1 cellular context compared by ENCODE assay signal in the genomic region with DNA sequence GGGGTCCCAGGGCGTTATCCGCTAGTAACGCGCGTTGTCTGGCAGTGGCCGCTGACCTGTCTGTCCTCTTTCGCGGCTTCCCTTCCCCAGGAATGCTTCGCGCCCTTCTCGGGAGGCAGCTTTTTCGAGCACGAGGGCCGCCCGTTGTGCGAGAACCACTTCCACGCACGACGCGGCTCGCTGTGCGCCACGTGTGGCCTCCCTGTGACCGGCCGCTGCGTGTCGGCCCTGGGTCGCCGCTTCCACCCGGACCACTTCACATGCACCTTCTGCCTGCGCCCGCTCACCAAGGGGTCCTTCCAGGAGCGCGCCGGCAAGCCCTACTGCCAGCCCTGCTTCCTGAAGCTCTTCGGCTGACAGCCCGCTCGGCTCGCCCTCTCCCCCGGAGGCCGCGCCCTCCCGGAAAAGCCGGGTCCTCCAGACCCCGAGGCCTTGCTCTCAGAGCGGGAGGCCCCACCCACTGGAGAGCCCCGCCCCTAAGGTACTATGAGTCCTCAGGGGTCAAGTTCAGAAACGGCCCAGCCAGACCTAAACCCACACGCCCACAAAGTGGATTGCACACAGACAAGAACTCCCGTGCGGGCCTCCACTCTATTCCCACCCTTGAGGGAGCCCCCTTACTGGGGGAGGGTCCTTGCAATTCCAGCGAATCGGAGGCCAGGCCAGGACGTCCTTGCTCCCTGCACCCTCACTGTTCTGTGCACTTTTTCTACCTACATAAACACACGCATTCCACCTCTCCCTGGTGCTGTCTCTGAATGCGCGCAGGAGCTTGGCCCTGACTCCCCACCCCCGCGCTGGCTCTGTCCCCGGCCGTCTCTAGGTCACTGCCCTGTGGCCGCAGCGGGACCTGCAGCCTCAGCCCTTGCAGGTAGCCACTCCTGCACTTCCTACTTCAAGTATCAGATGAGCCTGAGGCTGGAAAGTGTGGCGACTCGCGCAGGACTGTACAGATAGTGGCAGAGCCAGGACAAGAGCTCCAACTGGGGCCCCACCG.
TF ChIP-seq lines count a peak whose summit lies in the region.

No MANE protein-coding gene starts in this region.

TF ChIP-seq in SK-N-SH, 30 proteins besides CTCF, POLR2A, EP300 and RAD21 (continued from another document):
- TF ChIP-seq, protein P1, sequence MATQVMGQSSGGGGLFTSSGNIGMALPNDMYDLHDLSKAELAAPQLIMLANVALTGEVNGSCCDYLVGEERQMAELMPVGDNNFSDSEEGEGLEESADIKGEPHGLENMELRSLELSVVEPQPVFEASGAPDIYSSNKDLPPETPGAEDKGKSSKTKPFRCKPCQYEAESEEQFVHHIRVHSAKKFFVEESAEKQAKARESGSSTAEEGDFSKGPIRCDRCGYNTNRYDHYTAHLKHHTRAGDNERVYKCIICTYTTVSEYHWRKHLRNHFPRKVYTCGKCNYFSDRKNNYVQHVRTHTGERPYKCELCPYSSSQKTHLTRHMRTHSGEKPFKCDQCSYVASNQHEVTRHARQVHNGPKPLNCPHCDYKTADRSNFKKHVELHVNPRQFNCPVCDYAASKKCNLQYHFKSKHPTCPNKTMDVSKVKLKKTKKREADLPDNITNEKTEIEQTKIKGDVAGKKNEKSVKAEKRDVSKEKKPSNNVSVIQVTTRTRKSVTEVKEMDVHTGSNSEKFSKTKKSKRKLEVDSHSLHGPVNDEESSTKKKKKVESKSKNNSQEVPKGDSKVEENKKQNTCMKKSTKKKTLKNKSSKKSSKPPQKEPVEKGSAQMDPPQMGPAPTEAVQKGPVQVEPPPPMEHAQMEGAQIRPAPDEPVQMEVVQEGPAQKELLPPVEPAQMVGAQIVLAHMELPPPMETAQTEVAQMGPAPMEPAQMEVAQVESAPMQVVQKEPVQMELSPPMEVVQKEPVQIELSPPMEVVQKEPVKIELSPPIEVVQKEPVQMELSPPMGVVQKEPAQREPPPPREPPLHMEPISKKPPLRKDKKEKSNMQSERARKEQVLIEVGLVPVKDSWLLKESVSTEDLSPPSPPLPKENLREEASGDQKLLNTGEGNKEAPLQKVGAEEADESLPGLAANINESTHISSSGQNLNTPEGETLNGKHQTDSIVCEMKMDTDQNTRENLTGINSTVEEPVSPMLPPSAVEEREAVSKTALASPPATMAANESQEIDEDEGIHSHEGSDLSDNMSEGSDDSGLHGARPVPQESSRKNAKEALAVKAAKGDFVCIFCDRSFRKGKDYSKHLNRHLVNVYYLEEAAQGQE (IDR thresholded peaks at IDR 0.05; ENCODE audit: low read depth, low read length), result no peak
- TF ChIP-seq SMC3 (IDR thresholded peaks at IDR 0.05; ENCODE audit: low read depth, low read length), result no peak
- no peak for TF ChIP-seq RCOR1 (IDR thresholded peaks at IDR 0.05; ENCODE audit: low read length)
- TF ChIP-seq MEF2A (IDR thresholded peaks at IDR 0.05; ENCODE audit: borderline replicate concordance, low read depth), result no peak
